8 cellular contexts compared by ENCODE assay signal in genomic region chr1:14925336-14926136, GRCh38.
DNase-seq lines count a peak whose midpoint lies in the region; ATAC-seq and TF ChIP-seq lines count a peak whose summit lies in the region.

No MANE protein-coding gene starts in this region.

- H2AK5ac ChIP-seq in mesendoderm (ENCODE audit: low read length), result no peak overlapping the region

- peaks cover 28% of the 10 kb centered on the region for H3K79me1 ChIP-seq in mesendoderm (ENCODE audit: low read length)

- H3K4me3 ChIP-seq in mesendoderm (ENCODE audit: low read length) (peak overlapping the region; percentile 33), tibial artery (peak overlapping the region; percentile 68 to 69)

- peaks cover 12% of the 10 kb centered on the region for H3K4me1 ChIP-seq in mesendoderm (ENCODE audit: control insufficient read depth, low read depth, low read length)
- peaks cover 0 to 46% (median 15%) of the 10 kb centered on the region in 4 donors for H3K4me1 ChIP-seq in tibial artery

- no peak for DNase-seq in activated CD4-positive, alpha-beta T cell treated with anti-CD3 and anti-CD28 coated beads for 36 hours
- no peak for DNase-seq in activated CD4-positive, alpha-beta T cell treated with anti-CD3 and anti-CD28 coated beads, Interleukin-2, amount 50 U/mL, for 4 hours
- DNase-seq in chondrocyte (ENCODE audit: low spot score) (no peak), mesendoderm (peak; percentile 88), tibial artery (no peak)
- DNase-seq in activated effector memory CD4-positive, alpha-beta T cell treated with Interleukin-2 at 50 U/mL for 16 hours, result no peak

- peak overlapping the region; percentile 62 for H3K56ac ChIP-seq in mesendoderm (ENCODE audit: low read length)

- no peak overlapping the region for H3K4ac ChIP-seq in mesendoderm (ENCODE audit: low read depth, low read length)

- no peak overlapping the region for H2BK5ac ChIP-seq in mesendoderm (ENCODE audit: low read length)

- peaks cover 2% of the 10 kb centered on the region for H3K4me1 Mint-ChIP-seq in activated CD4-positive, alpha-beta T cell treated with anti-CD3 and anti-CD28 coated beads for 36 hours
- peaks cover 59% of the 10 kb centered on the region for H3K4me1 Mint-ChIP-seq in chondrocyte (ENCODE audit: low read depth)

- H3K27ac Mint-ChIP-seq in activated CD4-positive, alpha-beta T cell treated with anti-CD3 and anti-CD28 coated beads for 36 hours, result no peak overlapping the region
- H3K27ac Mint-ChIP-seq in chondrocyte (ENCODE audit: unreplicated experiment), result peak overlapping the region; percentile 89

- H3K79me2 ChIP-seq in mesendoderm (ENCODE audit: control insufficient read depth, insufficient read depth, low read length), result peaks cover 30% of the 10 kb centered on the region

- H3K9me3 Mint-ChIP-seq in activated CD4-positive, alpha-beta T cell treated with anti-CD3 and anti-CD28 coated beads for 36 hours (ENCODE audit: low read depth), result no peaks in the 10 kb centered on the region
- H3K9me3 Mint-ChIP-seq in chondrocyte (ENCODE audit: low read depth), result no peaks in the 10 kb centered on the region

- H3K18ac ChIP-seq in mesendoderm (ENCODE audit: low read length), result no peak overlapping the region

- POLR2A ChIA-PET in activated CD4-positive, alpha-beta T cell treated with anti-CD3 and anti-CD28 coated beads for 36 hours (lab: Charles Lee), result no interaction called here

- no peak overlapping the region for H2BK120ac ChIP-seq in mesendoderm (ENCODE audit: low read depth, low read length)

- H3K4me3 Mint-ChIP-seq in activated CD4-positive, alpha-beta T cell treated with anti-CD3 and anti-CD28 coated beads for 36 hours, result peak overlapping the region; percentile 40
- peak overlapping the region; percentile 89 for H3K4me3 Mint-ChIP-seq in chondrocyte (ENCODE audit: unreplicated experiment)

- H3K36me3 ChIP-seq in mesendoderm (ENCODE audit: control insufficient read depth, insufficient read depth, low read length), result no peaks in the 10 kb centered on the region
- H3K36me3 ChIP-seq in tibial artery, result no peaks in the 10 kb centered on the region

- CTCF ChIA-PET in activated CD4-positive, alpha-beta T cell treated with anti-CD3 and anti-CD28 coated beads for 36 hours (lab: Charles Lee), result no interaction called here

- no peak for ATAC-seq in activated CD4-positive, alpha-beta T cell treated with anti-CD3 and anti-CD28 coated beads for 36 hours
- ATAC-seq in GM18498 (IDR thresholded peaks at IDR 0.05; ENCODE audit: unreplicated experiment) (no peak), GM19452 (IDR thresholded peaks at IDR 0.05; ENCODE audit: unreplicated experiment) (no peak)

- H3K27me3 ChIP-seq in mesendoderm (ENCODE audit: insufficient read depth, low read length, poor library complexity) (no peaks in the 10 kb centered on the region), tibial artery (no peaks in the 10 kb centered on the region)

- no peak overlapping the region for H4K8ac ChIP-seq in mesendoderm (ENCODE audit: low read depth, low read length)

- WGBS in mesendoderm (ENCODE audit: extremely low coverage, insufficient coverage, low lambda C conversion rate), result no CpG with 5 or more reads among the region's 12 CpGs

- H3K4me2 ChIP-seq in mesendoderm (ENCODE audit: low read length), result peak overlapping the region; percentile 41

- no peaks in the 10 kb centered on the region for H3K36me3 Mint-ChIP-seq in activated CD4-positive, alpha-beta T cell treated with anti-CD3 and anti-CD28 coated beads for 36 hours (ENCODE audit: low read depth)
- H3K36me3 Mint-ChIP-seq in chondrocyte (ENCODE audit: low read depth), result no peaks in the 10 kb centered on the region

- H3K9me3 ChIP-seq in tibial artery, result no peaks in the 10 kb centered on the region

- no peak overlapping the region for H4K5ac ChIP-seq in mesendoderm (ENCODE audit: low read length)

- no peak overlapping the region for H3K23ac ChIP-seq in mesendoderm (ENCODE audit: low read length)

- H2BK15ac ChIP-seq in mesendoderm (replicated peaks; ENCODE audit: low read depth), result no peak overlapping the region

- peak overlapping the region; percentile 74 for H3K9ac ChIP-seq in mesendoderm (ENCODE audit: low read length)

- TF ChIP-seq CTCF in chondrocyte (IDR thresholded peaks at IDR 0.05) (peak; percentile 28), tibial artery (IDR thresholded peaks at IDR 0.05) (no peak)

- intact Hi-C loops in activated CD4-positive, alpha-beta T cell treated with anti-CD3 and anti-CD28 coated beads for 36 hours (cut with DNase I, micrococcal nuclease), result loop anchor here in 1 of 2 experiments (2.0 kb wide), 1 partner anchor 101 kb away; no protein-coding TSS in a partner anchor
- intact Hi-C loops in tibial artery (cut with DNase I; ENCODE audit: low total_unique reads), result loop anchor here (2.0 kb wide), 1 partner anchor 19 kb away; no protein-coding TSS in a partner anchor

- H3K27ac ChIP-seq in mesendoderm (ENCODE audit: low read depth, low read length) (peak overlapping the region; percentile 1), tibial artery (peak overlapping the region in 1 of 2 donors; percentile 69)

- H3K27me3 Mint-ChIP-seq in activated CD4-positive, alpha-beta T cell treated with anti-CD3 and anti-CD28 coated beads for 36 hours, result peaks cover 34% of the 10 kb centered on the region
- H3K27me3 Mint-ChIP-seq in chondrocyte (ENCODE audit: low read depth), result no peaks in the 10 kb centered on the region
